Comparison of ENCODE assay signal across 8 cellular contexts in the genomic region with DNA sequence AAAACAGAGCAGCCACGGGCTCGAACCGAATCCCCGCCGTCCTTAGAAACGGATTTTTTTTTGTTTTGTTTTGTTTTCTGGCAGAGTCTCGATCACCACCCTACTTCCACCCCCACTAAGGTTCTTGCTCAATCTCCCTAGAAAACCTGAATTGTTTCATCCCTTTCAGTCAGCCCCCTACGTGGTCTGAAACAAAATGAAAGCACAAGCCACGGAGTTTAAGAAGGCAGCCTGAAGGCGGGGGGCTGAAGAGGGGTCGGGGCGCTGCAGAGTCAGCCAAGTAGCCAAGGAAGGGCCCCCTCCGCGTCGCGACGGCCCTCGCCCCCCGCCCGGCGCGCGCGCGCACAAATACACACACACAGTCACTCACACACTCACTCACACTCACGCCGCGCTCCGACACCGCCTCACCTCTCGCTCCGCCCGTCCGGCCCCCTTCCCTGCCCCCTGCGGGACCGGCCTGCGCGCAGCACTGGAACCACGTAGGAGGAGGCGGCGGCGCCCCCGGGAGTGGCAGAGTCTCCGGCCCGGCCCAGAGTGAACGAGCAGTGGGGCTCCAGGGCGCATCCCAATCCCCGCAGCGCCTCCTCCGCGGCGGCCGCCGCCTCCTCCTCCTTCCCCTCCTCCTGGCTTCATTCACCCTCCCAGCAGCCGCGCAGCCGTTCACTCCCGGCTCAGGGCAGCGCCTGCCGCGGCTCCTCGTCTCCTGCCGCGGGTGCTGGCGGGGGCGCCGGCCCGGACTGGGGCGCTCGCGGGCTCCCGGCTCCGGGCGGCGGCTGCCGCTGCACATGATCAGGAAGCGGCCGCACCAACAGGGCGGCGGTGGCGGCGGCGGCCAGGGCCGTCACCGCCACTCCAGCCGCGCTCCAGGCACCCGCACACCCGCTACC. TPM values are rescaled to one million over a fixed set of nuclear protein-coding genes. Genes with fewer than 3 reads are reported as not detected.
A peak's percentile ranks its signal among the peaks of the same experiment; 100 is the strongest.
DNase-seq lines count a peak whose midpoint lies in the region; ATAC-seq and TF ChIP-seq lines count a peak whose summit lies in the region.

No MANE protein-coding gene starts in this region.

- no peak for TF ChIP-seq EP300 in esophagus muscularis mucosa (IDR thresholded peaks at IDR 0.05)

- intact Hi-C loops in esophagus muscularis mucosa (cut with DNase I), result loop anchor here (5.0 kb wide), 1 partner anchor 428 kb away; no protein-coding TSS in a partner anchor

- H3K27ac ChIP-seq in esophagus muscularis mucosa (replicated peaks in 1 of 4), result peak overlapping the region; percentile 99 to 100 (median 100)

- H3K4me3 ChIP-seq in AG04449 (ENCODE audit: low read depth, low read length) (peak overlapping the region; percentile 77), esophagus muscularis mucosa (peak overlapping the region; percentile 94 to 100 (median 96))

- H3K4me1 ChIP-seq in esophagus muscularis mucosa, result peaks cover 35 to 62% (median 50%) of the 10 kb centered on the region in 4 donors

- H3K4me3 Mint-ChIP-seq in activated T-cell treated with anti-CD3 and anti-CD28 coated beads, Interleukin-2, amount 50 U/mL, for 72 hours, result peak overlapping the region; percentile 92 to 98

- POLR2A ChIA-PET in AG04449 (lab: Yijun Ruan, JAX), result interaction anchor here (0.7 to 2.4 kb wide), 5 partner anchors 9 to 243 kb away, joined by 3 to 15 read pairs (median 3); no protein-coding TSS in a partner anchor

- H3K27me3 ChIP-seq in esophagus muscularis mucosa, result no peaks in the 10 kb centered on the region

- no peaks in the 10 kb centered on the region for H3K9me3 ChIP-seq in esophagus muscularis mucosa

- TF ChIP-seq POLR2A in esophagus muscularis mucosa (IDR thresholded peaks at IDR 0.05; ENCODE audit: low read depth), result no peak

- no peaks in the 10 kb centered on the region for H3K36me3 ChIP-seq in esophagus muscularis mucosa

- H3K36me3 Mint-ChIP-seq in activated T-cell treated with anti-CD3 and anti-CD28 coated beads, Interleukin-2, amount 50 U/mL, for 72 hours (ENCODE audit: insufficient read depth in 2 of 2), result peaks cover 8 to 9% of the 10 kb centered on the region in 2 donors

- 0% methylated on average over 28 of the region's 89 CpGs for WGBS in esophagus muscularis mucosa

- peak; percentile 44 for ATAC-seq in GM18907 (IDR thresholded peaks at IDR 0.05; ENCODE audit: unreplicated experiment)
- peak; percentile 36 for ATAC-seq in HG03196 (IDR thresholded peaks at IDR 0.05; ENCODE audit: unreplicated experiment)
- peak; percentile 24 to 41 for ATAC-seq in activated T-cell treated with anti-CD3 and anti-CD28 coated beads, Interleukin-2, amount 50 U/mL, for 72 hours (replicated peaks in 1 of 2)

- CTCF ChIA-PET in AG04449 (lab: Yijun Ruan, JAX), result interaction anchor here (0.9 to 3.7 kb wide), 5 partner anchors 10 to 248 kb away, joined by 3 to 28 read pairs (median 4); no protein-coding TSS in a partner anchor

- DNase-seq in AG04449 (ENCODE audit: low read depth, low spot score) (no peak), OCI-M1 (lab: John Stamatoyannopoulos, UW) (peak; percentile 53), esophagus muscularis mucosa (ENCODE audit: extremely low spot score) (peak; percentile 98), myocyte (ENCODE audit: low read depth) (peak; percentile 89)
- DNase-seq in activated T-cell treated with anti-CD3 and anti-CD28 coated beads, Interleukin-2, amount 50 U/mL, for 72 hours, result peak; percentile 75 to 81
- DNase-seq in stimulated activated CD8-positive, alpha-beta memory T cell treated with anti-CD3 and anti-CD28 coated beads, Interleukin-7, amount 100 ng/mL, for 4 hours (ENCODE audit: low read depth in 2 of 2), result peak; percentile 64 to 75

- H3K9me3 Mint-ChIP-seq in activated T-cell treated with anti-CD3 and anti-CD28 coated beads, Interleukin-2, amount 50 U/mL, for 72 hours, result no peaks in the 10 kb centered on the region

- peak overlapping the region; percentile 95 for H3K27ac Mint-ChIP-seq in activated T-cell treated with anti-CD3 and anti-CD28 coated beads, Interleukin-2, amount 50 U/mL, for 72 hours

- TF ChIP-seq CTCF in AG04449 (IDR thresholded peaks at IDR 0.05; ENCODE audit: insufficient read depth, low read length, missing control alignments) (peak; percentile 22), esophagus muscularis mucosa (IDR thresholded peaks at IDR 0.05) (peak in 2 of 3 experiments; percentile 13 to 15)

- H3K4me1 Mint-ChIP-seq in activated T-cell treated with anti-CD3 and anti-CD28 coated beads, Interleukin-2, amount 50 U/mL, for 72 hours (ENCODE audit: low read depth), result peaks cover 65% of the 10 kb centered on the region

- no peaks in the 10 kb centered on the region for H3K27me3 Mint-ChIP-seq in activated T-cell treated with anti-CD3 and anti-CD28 coated beads, Interleukin-2, amount 50 U/mL, for 72 hours (ENCODE audit: low read depth)

RNA-seq across cellular contexts. Expression of a gene that starts 1.4 kb away (rescaled TPM):
- 10 to 100 TPM; 46.5 to 65.1 TPM for total RNA-seq in activated T-cell treated with anti-CD3 and anti-CD28 coated beads, Interleukin-2, amount 50 U/mL, for 72 hours
- 10 to 100 TPM; 42.4 to 74.9 (median 52.1) TPM for total RNA-seq in esophagus muscularis mucosa
- total RNA-seq in myocyte, result 60.0 and 83.3 TPM in 2 replicates
- polyA plus RNA-seq in myocyte (2012), result 19.2 TPM
